ENCODE assay signal across 20 cellular contexts in genomic region chr1:67458663-67459062, GRCh38. TPM values are rescaled to one million over a fixed set of nuclear protein-coding genes. Genes with fewer than 3 reads are reported as not detected.
A peak's percentile ranks its signal among the peaks of the same experiment; 100 is the strongest.
DNase-seq lines count a peak whose midpoint lies in the region; ATAC-seq and TF ChIP-seq lines count a peak whose summit lies in the region.
"Had no signal": no experiment of that assay in that cellular context is flagged by ENCODE, and none has a peak within 500 bp of the region (broad histone marks: within the 10 kb centered on the region; RNA-seq: fewer than 3 reads in every experiment).

No MANE protein-coding gene starts in this region.

- H3K9me3 ChIP-seq in H9 (ENCODE audit: control insufficient read depth, low read depth, low read length), result no peaks in the 10 kb centered on the region
- no peaks in the 10 kb centered on the region for H3K9me3 ChIP-seq in iPS-20b (ENCODE audit: insufficient read depth, low read depth, low read length)
- H3K9me3 ChIP-seq in psoas muscle, result no peaks in the 10 kb centered on the region
- H3K9me3 ChIP-seq in suprapubic skin, result no peaks in the 10 kb centered on the region
- no peaks in the 10 kb centered on the region for H3K9me3 ChIP-seq in upper lobe of left lung
- H3K9me3 ChIP-seq: A549 had no signal

- no peak overlapping the region for H3K56ac ChIP-seq in H9 (ENCODE audit: insufficient read length, low read depth, low read length)

- H3K14ac ChIP-seq in H9 (ENCODE audit: insufficient read depth, low read length), result no peak overlapping the region

- no peak overlapping the region for H2BK20ac ChIP-seq in H9 (ENCODE audit: low read depth, low read length, poor library complexity, severe bottlenecking)

- H3K36me3 Mint-ChIP-seq in H9 (ENCODE audit: insufficient read depth in 1 of 3, low read depth in 3 of 3) (no peaks in the 10 kb centered on the region), WTC11 (no peaks in the 10 kb centered on the region)
- H3K36me3 Mint-ChIP-seq in activated CD4-positive, alpha-beta T cell treated with anti-CD3 and anti-CD28 coated beads, Interleukin-2, amount 10 ng/mL, durations not matched to agents 24 days and 14 days (ENCODE audit: low read depth), result no peaks in the 10 kb centered on the region
- H3K36me3 Mint-ChIP-seq: CD14-positive monocyte had no signal

- H3K36me3 ChIP-seq in iPS-20b (ENCODE audit: insufficient read depth, low read depth, low read length), result no peaks in the 10 kb centered on the region
- H3K36me3 ChIP-seq in psoas muscle (ENCODE audit: insufficient read depth in 1 of 2, low read depth in 1 of 2), result no peaks in the 10 kb centered on the region
- H3K36me3 ChIP-seq in suprapubic skin, result no peaks in the 10 kb centered on the region
- no peaks in the 10 kb centered on the region for H3K36me3 ChIP-seq in upper lobe of left lung

- peaks cover 66% of the 10 kb centered on the region in 2 experiments for H3K4me1 Mint-ChIP-seq in H9
- peaks cover 72% of the 10 kb centered on the region for H3K4me1 Mint-ChIP-seq in WTC11
- H3K4me1 Mint-ChIP-seq in activated CD4-positive, alpha-beta T cell treated with anti-CD3 and anti-CD28 coated beads, Interleukin-2, amount 10 ng/mL, durations not matched to agents 24 days and 14 days, result no peaks in the 10 kb centered on the region
- H3K4me1 Mint-ChIP-seq: B cell, CD14-positive monocyte had no signal

- H3K27ac Mint-ChIP-seq in H9 (peak overlapping the region; percentile 54 to 94 (median 86); a peak in 6 of 7 replicates), WTC11 (peak overlapping the region; percentile 93)
- no peak overlapping the region for H3K27ac Mint-ChIP-seq in activated CD4-positive, alpha-beta T cell treated with anti-CD3 and anti-CD28 coated beads, Interleukin-2, amount 10 ng/mL, durations not matched to agents 24 days and 14 days
- H3K27ac Mint-ChIP-seq: B cell, CD14-positive monocyte had no signal

- H3K4me2 ChIP-seq in H9 (ENCODE audit: insufficient read depth, insufficient read length, low read length), result peak overlapping the region; percentile 36
- H3K4me2 ChIP-seq: A549 had no signal

- H3T11ph ChIP-seq in H9 (ENCODE audit: low read length), result peak overlapping the region; percentile 59

- H3K4me3 ChIP-seq in iPS-20b (ENCODE audit: low read length), result peak overlapping the region; percentile 56
- H3K4me3 ChIP-seq in psoas muscle, result no peak overlapping the region
- H3K4me3 ChIP-seq in suprapubic skin, result no peak overlapping the region
- H3K4me3 ChIP-seq in upper lobe of left lung, result no peak overlapping the region
- H3K4me3 ChIP-seq: A549, SK-N-MC had no signal

- H3K27me3 ChIP-seq in H9 (ENCODE audit: insufficient read depth, low read length), result no peaks in the 10 kb centered on the region
- H3K27me3 ChIP-seq in iPS-20b (ENCODE audit: insufficient read depth, low read length), result no peaks in the 10 kb centered on the region
- H3K27me3 ChIP-seq in psoas muscle (ENCODE audit: insufficient read depth in 3 of 3, low read length in 2 of 3), result no peaks in the 10 kb centered on the region
- no peaks in the 10 kb centered on the region for H3K27me3 ChIP-seq in suprapubic skin
- H3K27me3 ChIP-seq in upper lobe of left lung, result no peaks in the 10 kb centered on the region

- CTCF ChIA-PET in WTC11 (lab: Charles Lee), result interaction anchor here (1.0 kb wide), 1 partner anchor 42 kb away, joined by 4 read pairs; no protein-coding TSS in a partner anchor

- H2AFZ ChIP-seq in H9 (ENCODE audit: low read length), result no peak overlapping the region

- H3K4ac ChIP-seq in H9 (ENCODE audit: low read depth, low read length), result no peak overlapping the region

- no peak for TF ChIP-seq EP300 in suprapubic skin (IDR thresholded peaks at IDR 0.05)
- TF ChIP-seq EP300 in upper lobe of left lung (IDR thresholded peaks at IDR 0.05), result no peak

- H4K8ac ChIP-seq in H9 (replicated peaks; ENCODE audit: insufficient read length, low read depth, low read length), result no peak overlapping the region

- H3K9me3 Mint-ChIP-seq in H9 (no peaks in the 10 kb centered on the region), WTC11 (no peaks in the 10 kb centered on the region)
- H3K9me3 Mint-ChIP-seq in activated CD4-positive, alpha-beta T cell treated with anti-CD3 and anti-CD28 coated beads, Interleukin-2, amount 10 ng/mL, durations not matched to agents 24 days and 14 days, result no peaks in the 10 kb centered on the region
- H3K9me3 Mint-ChIP-seq: CD14-positive monocyte had no signal

- H3K9ac ChIP-seq in H9 (ENCODE audit: extremely low read depth, insufficient read length, low read length) (peak overlapping the region; percentile 19), iPS-20b (ENCODE audit: low read depth, low read length) (peak overlapping the region; percentile 31; the same call in 1 of the 2 replicates)

- WGBS in H9 (ENCODE audit: extremely low coverage, insufficient read length, low lambda C conversion rate), result no CpG with 5 or more reads among the region's 1 CpG
- WGBS in psoas muscle, 3 donors, result 59 to 72% (median 62%) methylated on average over 1 of the region's 1 CpG
- WGBS in suprapubic skin, result 75% methylated on average over 1 of the region's 1 CpG
- WGBS in upper lobe of left lung, 2 donors, result 81 to 97% methylated on average over 1 of the region's 1 CpG

- intact Hi-C loops in psoas muscle (cut with DNase I), result loop anchor here in 1 of 2 donors (2.0 kb wide), 1 partner anchor 24 kb away; no protein-coding TSS in a partner anchor
- intact Hi-C loops in activated CD4-positive, alpha-beta T cell treated with anti-CD3 and anti-CD28 coated beads, Interleukin-2, amount 10 ng/mL, durations not matched to agents 24 days and 14 days (cut with micrococcal nuclease), result no loop called here
- intact Hi-C loops in head of caudate nucleus (cut with DNase I), result no loop called here

- TF ChIP-seq CTCF in H9 (conservative IDR thresholded peaks at IDR 0.05) (no peak), WTC11 (IDR thresholded peaks at IDR 0.05) (no peak), psoas muscle (IDR thresholded peaks at IDR 0.05) (no peak), suprapubic skin (IDR thresholded peaks at IDR 0.05) (no peak), upper lobe of left lung (IDR thresholded peaks at IDR 0.05) (no peak)

- H2BK12ac ChIP-seq in H9 (ENCODE audit: insufficient read length, low read depth, low read length), result no peak overlapping the region

- H3K23ac ChIP-seq in H9 (ENCODE audit: insufficient read length, low read depth, low read length), result no peak overlapping the region

- no peak overlapping the region for H2BK15ac ChIP-seq in H9 (ENCODE audit: low read depth, low read length)

- TF ChIP-seq POLR2A in suprapubic skin (IDR thresholded peaks at IDR 0.05) (no peak), upper lobe of left lung (IDR thresholded peaks at IDR 0.05) (no peak)

- H3K18ac ChIP-seq in H9 (ENCODE audit: insufficient read length, low read depth, low read length), result no peak overlapping the region

- H3K4me1 ChIP-seq in H9 (ENCODE audit: insufficient read depth, low read length) (peaks cover 17% of the 10 kb centered on the region), iPS-20b (ENCODE audit: insufficient read depth, low read length) (peaks cover 26% of the 10 kb centered on the region), psoas muscle (peaks cover 39% of the 10 kb centered on the region), suprapubic skin (peaks cover 26% of the 10 kb centered on the region), upper lobe of left lung (peaks cover 0 to 13% (median 7%) of the 10 kb centered on the region in 4 donors)
- H3K4me1 ChIP-seq: A549 had no signal

- H3K79me1 ChIP-seq in H9 (ENCODE audit: insufficient read depth, low read depth, low read length, poor library complexity, severe bottlenecking), result no peaks in the 10 kb centered on the region

- H4K20me1 ChIP-seq in H9 (ENCODE audit: control insufficient read depth, insufficient read depth, insufficient read length), result no peaks in the 10 kb centered on the region

- no peak overlapping the region for H2BK120ac ChIP-seq in H9 (ENCODE audit: low read depth, low read length, poor library complexity, severe bottlenecking)

- no peak overlapping the region for H4K5ac ChIP-seq in H9 (ENCODE audit: insufficient read length, low read depth, low read length)

- DNase-seq in H9 (no peak), WTC11 (ENCODE audit: low spot score) (no peak), psoas muscle (no peak), suprapubic skin (ENCODE audit: low spot score in 2 of 2) (no peak), head of caudate nucleus (no peak), upper lobe of left lung (no peak)
- no peak for DNase-seq in activated CD4-positive, alpha-beta T cell treated with anti-CD3 and anti-CD28 coated beads, Interleukin-2, amount 10 ng/mL, durations not matched to agents 24 days and 14 days
- DNase-seq: HCEC 1CT, NCI-H1092 treated with DMSO at 0.1 percent for 48 hours, NCI-H1436 treated with DMSO at 0.1 percent for 48 hours, NCI-H1930, NCI-H2227 treated with DMSO at 0.1 percent for 48 hours, NCI-H510A, SHP77 treated with DMSO at 0.1 percent for 48 hours had no signal

- H3K4me3 Mint-ChIP-seq in H9, result peak overlapping the region; percentile 37 to 61
- H3K4me3 Mint-ChIP-seq in WTC11, result peak overlapping the region; percentile 41
- no peak overlapping the region for H3K4me3 Mint-ChIP-seq in activated CD4-positive, alpha-beta T cell treated with anti-CD3 and anti-CD28 coated beads, Interleukin-2, amount 10 ng/mL, durations not matched to agents 24 days and 14 days
- H3K4me3 Mint-ChIP-seq: B cell, CD14-positive monocyte had no signal

- peaks cover 8% of the 10 kb centered on the region for H3K27me3 Mint-ChIP-seq in H9 (ENCODE audit: low read depth)
- H3K27me3 Mint-ChIP-seq in WTC11 (ENCODE audit: low read depth), result peaks cover 11% of the 10 kb centered on the region
- peaks cover 9% of the 10 kb centered on the region for H3K27me3 Mint-ChIP-seq in activated CD4-positive, alpha-beta T cell treated with anti-CD3 and anti-CD28 coated beads, Interleukin-2, amount 10 ng/mL, durations not matched to agents 24 days and 14 days
- H3K27me3 Mint-ChIP-seq: B cell had no signal

- H2AK5ac ChIP-seq in H9 (ENCODE audit: insufficient read length, low read length), result no peak overlapping the region

- no peaks in the 10 kb centered on the region for H3K79me2 ChIP-seq in H9 (ENCODE audit: insufficient read depth, low read length)

- POLR2A ChIA-PET in WTC11 (lab: Charles Lee), result interaction anchor here (0.6 kb wide), 1 partner anchor 28 kb away, joined by 3 read pairs; no protein-coding TSS in a partner anchor

- no peak overlapping the region for H4K91ac ChIP-seq in H9 (ENCODE audit: insufficient read length, low read depth, low read length)

- H3K27ac ChIP-seq in H9 (ENCODE audit: insufficient read length, low read depth, low read length) (no peak overlapping the region), iPS-20b (ENCODE audit: low read length) (peak overlapping the region; percentile 49), psoas muscle (peak overlapping the region; percentile 31), suprapubic skin (no peak overlapping the region), upper lobe of left lung (no peak overlapping the region)
- H3K27ac ChIP-seq: A549, RWPE1, SK-N-MC had no signal

- H3K23me2 ChIP-seq in H9 (ENCODE audit: insufficient read length, low read depth, low read length, poor library complexity, severe bottlenecking), result no peaks in the 10 kb centered on the region

- no peak overlapping the region for H2BK5ac ChIP-seq in H9 (ENCODE audit: insufficient read length, low read length)

- ATAC-seq in WTC11 (peak; percentile 88), psoas muscle (no peak), upper lobe of left lung (ENCODE audit: low FRiP score in 2 of 2) (no peak)
- ATAC-seq: A549 had no signal

RNA-seq across cellular contexts. Expression of gene SERBP1, which starts 28.5 kb away (rescaled TPM):
- total RNA-seq in H9 (2021), result 495 and 500 TPM in 2 replicates
- 531 to 543 TPM (median 533 TPM) in 3 replicates for total RNA-seq in WTC11 (2021)
- 100 to 1,000 TPM; 197 to 289 (median 216) TPM for total RNA-seq in psoas muscle
- polyA plus RNA-seq in psoas muscle, result 100 to 1,000 TPM; 189 to 299 (median 277) TPM
- 619 and 630 TPM in 2 replicates for total RNA-seq in activated CD4-positive, alpha-beta T cell treated with anti-CD3 and anti-CD28 coated beads, Interleukin-2, amount 10 ng/mL, durations not matched to agents 24 days and 14 days
- 100 to 1,000 TPM; 188 to 330 (median 233) TPM for total RNA-seq in suprapubic skin
- 100 to 1,000 TPM in 5 of 6 donors, 10 to 100 TPM in 1; 93.2 to 199 (median 138) TPM for total RNA-seq in upper lobe of left lung

Comparison
In these comparisons a context has a peak if more than half of its experiments do, and no peak if none do; other contexts are left out.
1. H3K27ac ChIP-seq: peak in iPS-20b (single experiment) and psoas muscle (single experiment); none in H9 (single experiment), suprapubic skin (single experiment) and upper lobe of left lung (0 of 4).